21 cellular contexts compared by ENCODE assay signal in the genomic region with DNA sequence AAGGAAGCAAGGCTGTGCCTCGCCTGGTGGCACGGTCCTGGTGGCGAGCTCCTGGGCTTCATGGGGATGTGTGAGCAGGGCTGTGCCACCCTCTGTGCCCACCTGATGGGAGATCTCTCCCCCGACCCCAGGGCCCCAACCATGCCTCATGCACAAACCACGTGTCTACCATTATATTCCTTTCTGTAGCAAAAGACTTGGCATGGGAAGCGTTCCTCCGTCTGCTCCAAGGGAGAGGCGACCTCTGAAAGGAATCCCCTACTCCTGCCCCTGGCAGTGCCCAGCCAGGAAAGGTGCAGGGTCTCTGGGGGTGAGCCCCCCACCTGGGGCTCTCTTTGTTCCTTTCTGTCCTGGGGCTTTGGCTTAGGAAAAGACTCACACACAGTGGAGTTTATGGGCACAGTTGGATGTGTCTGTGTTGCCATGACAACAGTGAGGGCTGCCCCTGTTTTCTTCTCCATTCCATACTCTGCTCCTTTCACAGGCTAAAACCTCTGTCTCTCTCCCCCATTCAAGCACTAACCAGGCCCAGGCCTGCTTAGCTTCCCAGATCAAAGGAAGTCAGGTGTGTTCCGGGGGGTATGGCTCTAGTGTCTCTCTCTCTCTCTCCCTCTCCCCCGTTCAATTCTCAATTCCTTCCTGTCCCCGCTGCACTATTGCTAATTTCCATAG. TPM values are rescaled to one million over a fixed set of nuclear protein-coding genes. Genes with fewer than 3 reads are reported as not detected.
A peak's percentile ranks its signal among the peaks of the same experiment; 100 is the strongest.
DNase-seq lines count a peak whose midpoint lies in the region; ATAC-seq, FAIRE-seq and TF ChIP-seq lines count a peak whose summit lies in the region.
"Had no signal": no experiment of that assay in that cellular context is flagged by ENCODE, and none has a peak within 500 bp of the region (broad histone marks: within the 10 kb centered on the region; RNA-seq: fewer than 3 reads in every experiment).

No MANE protein-coding gene starts in this region.

- H4K91ac ChIP-seq in H9 (ENCODE audit: insufficient read length, low read depth, low read length): no peak overlapping the region

- no peak overlapping the region for H2BK12ac ChIP-seq in H9 (ENCODE audit: insufficient read length, low read depth, low read length)

- H4K5ac ChIP-seq in H9 (ENCODE audit: insufficient read length, low read depth, low read length): no peak overlapping the region
- no peak overlapping the region for H4K5ac ChIP-seq in mesendoderm (ENCODE audit: low read length)

- no TSS peak for BruUV-seq in K562 (replicated peaks; lab: Mats Ljungman, UMichigan)

- intact Hi-C loops in K562 (cut with micrococcal nuclease): loop anchor here (2.0 kb wide), 1 partner anchor 14 kb away; no protein-coding TSS in a partner anchor
- intact Hi-C loops in activated T-helper 2 cell treated with anti-CD3 and anti-CD28 coated beads, Interferon-gamma antibody, Interleukin-2, Interleukin-4, amounts not matched to agents 10 μg/mL and 5 μg/mL and 100 μg/mL, durations not matched to agents 14 hours and 24 hours and 36 hours (cut with micrococcal nuclease): no loop called here

- no peak for ATAC-seq in K562
- ATAC-seq: left lobe of liver, natural killer cell, Right ventricle myocardium inferior had no signal

- no peak overlapping the region; the same call in 1 of the 2 replicates for H3K4me3 ChIP-seq in K562
- no peak overlapping the region for H3K4me3 ChIP-seq in mesendoderm (ENCODE audit: low read length)
- H3K4me3 ChIP-seq: right atrium auricular region, transverse colon had no signal

- no peaks in the 10 kb centered on the region for H3K36me3 ChIP-seq in K562 (ENCODE audit: control insufficient read depth, insufficient read depth, low read length)
- H3K36me3 ChIP-seq in mesendoderm (ENCODE audit: control insufficient read depth, insufficient read depth, low read length): no peaks in the 10 kb centered on the region
- H3K36me3 ChIP-seq: right atrium auricular region, transverse colon had no signal

- H3K18ac ChIP-seq in H9 (ENCODE audit: insufficient read length, low read depth, low read length): peak overlapping the region; percentile 77
- H3K18ac ChIP-seq in mesendoderm (ENCODE audit: low read length): peak overlapping the region; percentile 28

- CTCF ChIA-PET in K562 (lab: Yijun Ruan, JAX; ENCODE audit: low intra/inter-chr PET ratio): no interaction called here

- H2AK5ac ChIP-seq in H9 (ENCODE audit: insufficient read length, low read length): no peak overlapping the region
- H2AK5ac ChIP-seq in mesendoderm (ENCODE audit: low read length): no peak overlapping the region

- H3K4ac ChIP-seq in H9 (ENCODE audit: low read depth, low read length) (no peak overlapping the region), mesendoderm (ENCODE audit: low read depth, low read length) (no peak overlapping the region)

- H3K79me1 ChIP-seq in H9 (ENCODE audit: insufficient read depth, low read depth, low read length, poor library complexity, severe bottlenecking): no peaks in the 10 kb centered on the region
- no peaks in the 10 kb centered on the region for H3K79me1 ChIP-seq in mesendoderm (ENCODE audit: low read length)

- H3K27ac Mint-ChIP-seq in H9: peak overlapping the region in 2 of 3 experiments; percentile 73 to 92; a peak in 5 of 7 replicates
- H3K27ac Mint-ChIP-seq in activated T-helper 2 cell treated with anti-CD3 and anti-CD28 coated beads, Interferon-gamma antibody, Interleukin-2, Interleukin-4, amounts not matched to agents 10 μg/mL and 5 μg/mL and 100 μg/mL, durations not matched to agents 14 hours and 24 hours and 36 hours: no peak overlapping the region
- H3K27ac Mint-ChIP-seq: HFFc6, natural killer cell had no signal

- no peaks in the 10 kb centered on the region for H4K20me1 ChIP-seq in H9 (ENCODE audit: control insufficient read depth, insufficient read depth, insufficient read length)
- H4K20me1 ChIP-seq in K562 (replicated peaks; ENCODE audit: control insufficient read depth, insufficient read depth, low read length): no peaks in the 10 kb centered on the region

- in situ Hi-C loops in K562 (cut with MboI): no loop called here

- no CpG with 5 or more reads among the region's 11 CpGs for WGBS in H9 (ENCODE audit: extremely low coverage, insufficient read length, low lambda C conversion rate)
- 43% methylated on average over 10 of the region's 11 CpGs for WGBS in K562 (ENCODE audit: insufficient coverage, low coverage, missing lambda C conversion rate)
- WGBS in mesendoderm (ENCODE audit: extremely low coverage, insufficient coverage, low lambda C conversion rate): no CpG with 5 or more reads among the region's 11 CpGs

- H3K4me1 ChIP-seq in H9 (ENCODE audit: insufficient read depth, low read length): peaks cover 38% of the 10 kb centered on the region
- H3K4me1 ChIP-seq in K562 (replicated peaks in 1 of 2; ENCODE audit: control insufficient read depth in 2 of 2, insufficient read depth in 2 of 2, low read length in 2 of 2): peaks cover 30 to 73% of the 10 kb centered on the region in 2 experiments
- peaks cover 38% of the 10 kb centered on the region for H3K4me1 ChIP-seq in mesendoderm (ENCODE audit: control insufficient read depth, low read depth, low read length)

- TF ChIP-seq RAD21 in K562 (CRISPR knock-in tag; conservative IDR thresholded peaks at IDR 0.05 in 1 of 2, IDR thresholded peaks at IDR 0.05 in 1 of 2): no peak

- H3K9ac ChIP-seq in H9 (ENCODE audit: extremely low read depth, insufficient read length, low read length) (no peak overlapping the region), K562 (ENCODE audit: insufficient read depth in 1 of 2, low read depth in 2 of 2, low read length in 2 of 2) (peak overlapping the region; percentile 35 to 52; a peak in 3 of 4 replicates), mesendoderm (ENCODE audit: low read length) (no peak overlapping the region)

- H2BK120ac ChIP-seq in H9 (ENCODE audit: low read depth, low read length, poor library complexity, severe bottlenecking): no peak overlapping the region
- H2BK120ac ChIP-seq in mesendoderm (ENCODE audit: low read depth, low read length): peak overlapping the region; percentile 5

- H2BK15ac ChIP-seq in H9 (ENCODE audit: low read depth, low read length) (no peak overlapping the region), mesendoderm (replicated peaks; ENCODE audit: low read depth) (no peak overlapping the region)

- no peak for TF ChIP-seq POLR2A in K562 (conservative IDR thresholded peaks at IDR 0.05)

- H3K27ac ChIP-seq in H9 (ENCODE audit: insufficient read length, low read depth, low read length): no peak overlapping the region
- H3K27ac ChIP-seq in K562 (ENCODE audit: extremely low read depth, low read depth, low read length): peak overlapping the region; percentile 73
- H3K27ac ChIP-seq in mesendoderm (ENCODE audit: low read depth, low read length): peak overlapping the region; percentile 1
- H3K27ac ChIP-seq: right atrium auricular region, transverse colon had no signal

- H3K79me2 ChIP-seq in H9 (ENCODE audit: insufficient read depth, low read length) (no peaks in the 10 kb centered on the region), K562 (ENCODE audit: control insufficient read depth, insufficient read depth, low read length) (no peaks in the 10 kb centered on the region), mesendoderm (ENCODE audit: control insufficient read depth, insufficient read depth, low read length) (no peaks in the 10 kb centered on the region)

- POLR2A ChIA-PET in K562 (lab: Yijun Ruan, JAX): no interaction called here

- H3K4me2 ChIP-seq in H9 (ENCODE audit: insufficient read depth, insufficient read length, low read length) (no peak overlapping the region), K562 (ENCODE audit: insufficient read depth, low read length) (peak overlapping the region; percentile 77), mesendoderm (ENCODE audit: low read length) (no peak overlapping the region)

- H2BK5ac ChIP-seq in H9 (ENCODE audit: insufficient read length, low read length) (no peak overlapping the region), mesendoderm (ENCODE audit: low read length) (peak overlapping the region; percentile 12)

- H3K23me2 ChIP-seq in H9 (ENCODE audit: insufficient read length, low read depth, low read length, poor library complexity, severe bottlenecking): no peaks in the 10 kb centered on the region

- TF ChIP-seq CTCF in H9 (conservative IDR thresholded peaks at IDR 0.05) (no peak), K562 (IDR thresholded peaks at IDR 0.05 in 2 of 3, conservative IDR thresholded peaks at IDR 0.05 in 1 of 3; ENCODE audit: insufficient read depth in 2 of 3, low read depth in 1 of 3, low read length in 3 of 3) (no peak)

- H3K9me3 ChIP-seq in H9 (ENCODE audit: control insufficient read depth, low read depth, low read length) (no peaks in the 10 kb centered on the region), K562 (replicated peaks; ENCODE audit: control insufficient read depth, insufficient read depth, low read depth, low read length) (no peaks in the 10 kb centered on the region)
- H3K9me3 ChIP-seq: right atrium auricular region, transverse colon had no signal

- DNase-seq in NCI-H524 (lab: John Stamatoyannopoulos, UW): peak; percentile 27 to 51
- no peak for DNase-seq in NCI-H524 treated with DMSO at 0.1 percent for 48 hours (lab: John Stamatoyannopoulos, UW)
- DNase-seq in H9: peak; percentile 79
- DNase-seq in K562 (ENCODE audit: extremely low read depth in 1 of 4, low spot score in 3 of 4): peak in 1 of 4 experiments; percentile 27
- peak; percentile 89 for DNase-seq in mesendoderm
- DNase-seq in activated T-helper 2 cell treated with anti-CD3 and anti-CD28 coated beads, Interferon-gamma antibody, Interleukin-2, Interleukin-4, amounts not matched to agents 10 μg/mL and 5 μg/mL and 100 μg/mL, durations not matched to agents 14 hours and 24 hours and 36 hours (ENCODE audit: low spot score): no peak
- DNase-seq in RPMI8226: no peak
- DNase-seq in AG20443 (ENCODE audit: low spot score): no peak
- DNase-seq: activated CD4-positive, alpha-beta T cell treated with anti-CD3 and anti-CD28 coated beads, Interleukin-2, amount 50 U/mL, for 48 hours; activated effector memory CD4-positive, alpha-beta T cell treated with Interleukin-2 at 50 U/mL for 16 hours; glutamatergic neuron; HFFc6; MV-4-11; natural killer cell; T1000; transverse colon had no signal

- peaks cover 92% of the 10 kb centered on the region for H3K27me3 Mint-ChIP-seq in H9 (ENCODE audit: low read depth)
- H3K27me3 Mint-ChIP-seq in activated T-helper 2 cell treated with anti-CD3 and anti-CD28 coated beads, Interferon-gamma antibody, Interleukin-2, Interleukin-4, amounts not matched to agents 10 μg/mL and 5 μg/mL and 100 μg/mL, durations not matched to agents 14 hours and 24 hours and 36 hours (ENCODE audit: low read depth): peaks cover 20% of the 10 kb centered on the region

- H2AFZ ChIP-seq in H9 (ENCODE audit: low read length) (no peak overlapping the region), K562 (ENCODE audit: low read depth, low read length) (peak overlapping the region; percentile 92)

- no peak overlapping the region for H2BK20ac ChIP-seq in H9 (ENCODE audit: low read depth, low read length, poor library complexity, severe bottlenecking)

- peaks cover 2 to 11% of the 10 kb centered on the region in 2 experiments; a peak in 2 of 5 replicates for H3K9me3 Mint-ChIP-seq in H9
- H3K9me3 Mint-ChIP-seq in activated T-helper 2 cell treated with anti-CD3 and anti-CD28 coated beads, Interferon-gamma antibody, Interleukin-2, Interleukin-4, amounts not matched to agents 10 μg/mL and 5 μg/mL and 100 μg/mL, durations not matched to agents 14 hours and 24 hours and 36 hours: no peaks in the 10 kb centered on the region
- H3K9me3 Mint-ChIP-seq: HFFc6, natural killer cell had no signal

- H4K8ac ChIP-seq in H9 (replicated peaks; ENCODE audit: insufficient read length, low read depth, low read length): no peak overlapping the region
- no peak overlapping the region for H4K8ac ChIP-seq in mesendoderm (ENCODE audit: low read depth, low read length)

- no peak for TF ChIP-seq EP300 in K562 (IDR thresholded peaks at IDR 0.05; ENCODE audit: low read length)

- peak overlapping the region; percentile 85; the same call in 1 of the 2 replicates for H3K14ac ChIP-seq in H9 (ENCODE audit: insufficient read depth, low read length)

- no peak overlapping the region for H3K56ac ChIP-seq in H9 (ENCODE audit: insufficient read length, low read depth, low read length)
- peak overlapping the region; percentile 42 for H3K56ac ChIP-seq in mesendoderm (ENCODE audit: low read length)

- no peak overlapping the region for H3K23ac ChIP-seq in H9 (ENCODE audit: insufficient read length, low read depth, low read length)
- H3K23ac ChIP-seq in mesendoderm (ENCODE audit: low read length): no peak overlapping the region

- FAIRE-seq in K562 (lab: Jason Lieb, UNC): no peak

- H3T11ph ChIP-seq in H9 (ENCODE audit: low read length): no peak overlapping the region

- H3K4me3 Mint-ChIP-seq in H9: peak overlapping the region; percentile 17 to 62; a peak in 3 of 5 replicates
- no peak overlapping the region for H3K4me3 Mint-ChIP-seq in activated T-helper 2 cell treated with anti-CD3 and anti-CD28 coated beads, Interferon-gamma antibody, Interleukin-2, Interleukin-4, amounts not matched to agents 10 μg/mL and 5 μg/mL and 100 μg/mL, durations not matched to agents 14 hours and 24 hours and 36 hours (ENCODE audit: low read depth)
- H3K4me3 Mint-ChIP-seq: HFFc6, natural killer cell had no signal

- H3K4me1 Mint-ChIP-seq in H9: peaks cover 60 to 62% of the 10 kb centered on the region in 2 experiments
- peaks cover 7% of the 10 kb centered on the region for H3K4me1 Mint-ChIP-seq in activated T-helper 2 cell treated with anti-CD3 and anti-CD28 coated beads, Interferon-gamma antibody, Interleukin-2, Interleukin-4, amounts not matched to agents 10 μg/mL and 5 μg/mL and 100 μg/mL, durations not matched to agents 14 hours and 24 hours and 36 hours (ENCODE audit: low read depth)
- H3K4me1 Mint-ChIP-seq: natural killer cell had no signal

- H3K36me3 Mint-ChIP-seq in H9 (ENCODE audit: insufficient read depth in 1 of 3, low read depth in 3 of 3): peaks cover 0 to 2% (median 0%) of the 10 kb centered on the region in 3 experiments; a peak in 1 of 7 replicates
- no peaks in the 10 kb centered on the region for H3K36me3 Mint-ChIP-seq in activated T-helper 2 cell treated with anti-CD3 and anti-CD28 coated beads, Interferon-gamma antibody, Interleukin-2, Interleukin-4, amounts not matched to agents 10 μg/mL and 5 μg/mL and 100 μg/mL, durations not matched to agents 14 hours and 24 hours and 36 hours (ENCODE audit: low read depth)
- H3K36me3 Mint-ChIP-seq: natural killer cell had no signal

- H3K27me3 ChIP-seq in H9 (ENCODE audit: insufficient read depth, low read length): peaks cover 25% of the 10 kb centered on the region; the same call in 1 of the 2 replicates
- no peaks in the 10 kb centered on the region for H3K27me3 ChIP-seq in K562 (ENCODE audit: control insufficient read depth in 2 of 2, insufficient read depth in 2 of 2, low read length in 2 of 2)
- no peaks in the 10 kb centered on the region for H3K27me3 ChIP-seq in mesendoderm (ENCODE audit: insufficient read depth, low read length, poor library complexity)
- H3K27me3 ChIP-seq: right atrium auricular region had no signal

- no peaks in the 10 kb centered on the region for H3K9me1 ChIP-seq in K562 (ENCODE audit: control insufficient read depth, insufficient read depth, low read length)

RNA-seq across cellular contexts. Expression of gene LRRN2, which starts 21.4 kb away (rescaled TPM):
- total RNA-seq in H9 (2021) (4.5 and 5.8 TPM in 2 replicates), K562 (2014; rRNA removed) (0.05 TPM in 1 of 2 replicates, not detected in the other), K562 (2014; rRNA removed; fragmentation: Illumina TruSeq; extraction: Trizol) (not detected in 2 replicates), K562 (2015; rRNA removed; fragmentation: Illumina TruSeq; extraction: Trizol) (not detected in 2 replicates), K562 (2021) (not detected in 2 replicates)
- 0.09 TPM in 1 of 2 replicates, not detected in the other for total RNA-seq in K562 (2011; cell fraction: chromatin; rRNA removed; ENCODE audit: low replicate concordance)
- 0.17 TPM in 1 of 2 replicates, not detected in the other for total RNA-seq in K562 (2011; cell fraction: nucleolus; rRNA removed)
- not detected in 2 replicates for total RNA-seq in K562 (2011; cell fraction: nucleoplasm; rRNA removed)
- polyA plus RNA-seq in K562 (2011; rRNA removed) (not detected in 2 replicates), K562 (2014; fragmentation: Illumina TruSeq; extraction: Trizol) (0.06 TPM in 1 of 2 replicates, not detected in the other), K562 (2014; fragmentation: Nextera tagmentation; extraction: Ambion mirVana) (not detected), K562 (2014; rRNA removed) (not detected in 2 replicates)
- 0.36 TPM in 1 of 2 replicates, not detected in the other for polyA plus RNA-seq in K562 (2011; cell fraction: cytosol; rRNA removed)
- polyA plus RNA-seq in K562 (2011; cell fraction: nucleus; rRNA removed): not detected in 2 replicates
- 0.03 and 0.08 TPM in 2 replicates for polyA plus RNA-seq in K562 (2012)
- not detected in 2 replicates for polyA minus RNA-seq in K562 (2011; rRNA and poly(A)+ RNA removed)
- polyA minus RNA-seq in K562 (2011; cell fraction: cytosol; rRNA and poly(A)+ RNA removed): not detected in 2 replicates
- not detected in 2 replicates for polyA minus RNA-seq in K562 (2011; cell fraction: nucleus; rRNA and poly(A)+ RNA removed)
- polyA plus RNA-seq in mesendoderm (2013, experiment 1 of 2): 26.7 TPM
- 26.5 TPM for polyA plus RNA-seq in mesendoderm (2013, experiment 2 of 2)
- total RNA-seq in activated T-helper 2 cell treated with anti-CD3 and anti-CD28 coated beads, Interferon-gamma antibody, Interleukin-2, Interleukin-4, amounts not matched to agents 10 μg/mL and 5 μg/mL and 100 μg/mL, durations not matched to agents 14 hours and 24 hours and 36 hours: not detected in 2 replicates
- total RNA-seq: bronchial epithelial cell, HFFc6 had no signal
- polyA plus RNA-seq: AG04450 had no signal

Comparison
In these comparisons a context has a peak if more than half of its experiments do, and no peak if none do; other contexts are left out.
1. DNase-seq: peak in NCI-H524 (2 of 2), H9 (single experiment) and mesendoderm (single experiment); none in NCI-H524 treated with DMSO at 0.1 percent for 48 hours (single experiment), activated T-helper 2 cell treated with anti-CD3 and anti-CD28 coated beads, Interferon-gamma antibody, Interleukin-2, Interleukin-4, amounts not matched to agents 10 μg/mL and 5 μg/mL and 100 μg/mL, durations not matched to agents 14 hours and 24 hours and 36 hours (single experiment), RPMI8226 (single experiment) and AG20443 (single experiment).
2. H3K9ac ChIP-seq: peak in K562 (2 of 2); none in H9 (single experiment) and mesendoderm (single experiment).